In the genomic region with DNA sequence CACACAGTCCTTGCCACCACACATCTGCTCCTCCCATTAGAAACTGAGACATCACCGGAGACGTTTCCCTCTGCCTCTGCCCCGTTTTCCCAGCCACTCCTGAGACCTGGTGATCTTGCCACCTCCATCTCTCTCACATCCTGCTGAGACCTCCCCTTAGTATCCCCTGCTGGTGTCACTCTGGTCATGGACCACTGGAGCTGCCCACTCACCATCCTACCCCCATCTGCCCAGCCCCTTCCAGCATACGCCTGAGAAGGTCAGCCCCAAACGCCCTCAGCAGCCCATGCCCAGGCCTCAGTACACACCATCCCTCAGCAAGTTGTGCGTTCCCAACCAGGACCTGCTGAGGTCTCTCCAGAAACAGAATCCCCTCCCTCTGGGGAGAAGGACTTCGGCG, we compare ENCODE assay signal across 1 cellular context.
TF ChIP-seq lines count a peak whose summit lies in the region.

No MANE protein-coding gene starts in this region.

TF ChIP-seq in WTC11, 78 proteins besides CTCF, POLR2A, EP300 and RAD21 (continued from another document):
- TF ChIP-seq ZBTB43 (CRISPR knock-in tag; IDR thresholded peaks at IDR 0.05) (no peak), ZSCAN18 (CRISPR knock-in tag; IDR thresholded peaks at IDR 0.05) (no peak), GRHL2 (CRISPR knock-in tag; IDR thresholded peaks at IDR 0.05; ENCODE audit: insufficient replicate concordance, severe bottlenecking) (no peak), ZNF317 (CRISPR knock-in tag; IDR thresholded peaks at IDR 0.05; ENCODE audit: borderline replicate concordance, low read depth) (no peak), SOX15 (CRISPR knock-in tag; IDR thresholded peaks at IDR 0.05) (no peak), TP53 (CRISPR knock-in tag; IDR thresholded peaks at IDR 0.05) (no peak), ZNF416 (CRISPR knock-in tag; IDR thresholded peaks at IDR 0.05) (no peak)
- TF ChIP-seq, protein P1, sequence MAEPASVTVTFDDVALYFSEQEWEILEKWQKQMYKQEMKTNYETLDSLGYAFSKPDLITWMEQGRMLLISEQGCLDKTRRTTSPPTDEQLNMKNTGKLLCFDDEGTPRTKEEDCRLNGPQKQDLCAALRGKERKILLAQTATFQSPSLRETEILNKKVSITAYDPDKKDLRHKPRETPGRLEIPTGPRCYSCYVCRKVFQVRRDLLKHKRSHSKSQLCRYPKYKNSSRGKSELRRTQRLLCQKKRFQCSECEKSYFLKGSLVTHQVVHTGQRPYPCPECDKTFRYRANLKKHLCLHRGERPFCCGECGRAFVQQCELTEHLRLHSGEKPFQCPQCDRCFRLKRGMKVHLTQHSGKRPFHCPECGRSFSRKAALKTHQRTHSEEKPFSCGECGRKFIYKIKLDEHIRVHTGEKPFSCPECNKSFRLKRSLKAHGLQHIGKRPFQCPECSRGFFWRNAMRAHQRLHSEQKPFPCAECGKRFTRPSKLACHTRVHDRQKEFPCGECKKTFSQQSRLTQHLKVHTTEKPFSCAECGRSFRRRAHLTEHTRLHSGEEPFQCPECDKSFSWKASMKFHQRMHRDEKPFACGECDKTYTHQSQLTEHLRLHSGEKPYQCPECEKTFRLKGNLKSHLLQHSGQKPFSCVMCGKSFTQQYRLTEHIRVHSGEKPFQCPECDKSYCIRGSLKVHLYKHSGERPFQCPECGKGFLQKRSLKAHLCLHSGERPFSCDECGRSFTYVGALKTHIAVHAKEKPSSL (CRISPR knock-in tag; conservative IDR thresholded peaks at IDR 0.05): no peak
